In genomic region chr22:25100972-25101371, GRCh38 we compare ENCODE assay signal across 1 cellular context.
TF ChIP-seq lines count a peak whose summit lies in the region.

No MANE protein-coding gene starts in this region.

TF ChIP-seq in SK-N-SH treated with all-trans-retinoic acid at 6 μM for 48 hours, 23 proteins besides CTCF, POLR2A, EP300 and RAD21 (continued from another document):
- TF ChIP-seq TSHZ2 (CRISPR knock-in tag; IDR thresholded peaks at IDR 0.05) (no peak), PPARA (CRISPR knock-in tag; IDR thresholded peaks at IDR 0.05; ENCODE audit: borderline replicate concordance) (no peak), ZFP3 (CRISPR knock-in tag; IDR thresholded peaks at IDR 0.05) (no peak), CSRNP3 (CRISPR knock-in tag; IDR thresholded peaks at IDR 0.05) (no peak), ZNF8 (CRISPR knock-in tag; IDR thresholded peaks at IDR 0.05) (no peak), TCF4 (CRISPR knock-in tag; IDR thresholded peaks at IDR 0.05; ENCODE audit: borderline replicate concordance) (no peak)
